22 cellular contexts compared by ENCODE assay signal in the genomic region with DNA sequence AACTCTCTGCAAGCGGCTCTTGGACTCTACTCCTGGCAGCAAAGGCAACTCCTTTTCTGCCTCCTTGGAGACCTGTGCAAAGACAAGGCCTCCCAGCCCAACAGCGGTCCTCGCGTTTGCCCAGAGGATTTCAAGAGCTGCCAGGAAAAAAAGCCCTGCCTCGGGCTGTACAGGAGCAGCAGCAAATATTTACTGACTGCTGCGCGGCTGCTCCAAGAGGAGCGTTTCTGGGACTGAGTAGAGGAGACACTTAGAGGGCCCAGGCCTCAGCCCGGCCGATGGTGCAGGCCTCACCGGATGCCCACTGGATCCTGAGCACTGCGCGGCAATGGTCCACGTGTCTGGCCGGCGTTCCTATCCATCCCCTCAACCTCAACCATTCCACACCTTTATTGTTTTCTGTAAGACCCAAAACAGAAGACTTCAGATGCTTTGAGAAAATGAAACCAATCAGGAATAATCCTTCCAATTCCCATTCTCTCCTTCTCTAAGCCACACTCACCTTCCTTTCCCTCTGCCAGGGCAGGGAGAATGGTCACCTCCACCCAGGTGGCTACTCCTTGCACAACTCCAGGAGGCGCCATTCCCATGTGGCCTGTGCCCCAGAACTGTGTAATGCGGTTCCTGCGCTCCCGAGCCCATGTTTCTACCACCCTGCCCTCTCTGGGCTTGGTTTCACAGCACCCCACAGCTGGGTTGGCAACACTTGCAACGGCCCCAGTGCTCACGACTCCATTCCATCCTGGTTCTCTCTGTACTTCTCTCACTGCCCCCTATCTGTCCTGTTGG.
DNase-seq lines count a peak whose midpoint lies in the region; ATAC-seq and TF ChIP-seq lines count a peak whose summit lies in the region.
"Had no signal": no experiment of that assay in that cellular context is flagged by ENCODE, and none has a peak within 500 bp of the region (broad histone marks: within the 10 kb centered on the region; RNA-seq: fewer than 3 reads in every experiment).

No MANE protein-coding gene starts in this region.

- H3K4me3 ChIP-seq in testis, result no peak overlapping the region
- H3K4me3 ChIP-seq in gastroesophageal sphincter, result no peak overlapping the region
- H3K4me3 ChIP-seq: adrenal gland, BLaER1, colonic mucosa, esophagus squamous epithelium, gastrocnemius medialis, neural progenitor cell, SK-N-MC had no signal

- peak; percentile 0 for DNase-seq in SHP77 treated with DMSO at 0.1 percent for 48 hours (lab: John Stamatoyannopoulos, UW)
- no peak for DNase-seq in SHP77 (lab: John Stamatoyannopoulos, UW)
- peak; percentile 51 for DNase-seq in left ventricle myocardium superior
- peak; percentile 28 for DNase-seq in testis
- DNase-seq in NCI-H2171 (lab: John Stamatoyannopoulos, UW), result no peak
- DNase-seq: activated CD4-positive, alpha-beta T cell treated with anti-CD3 and anti-CD28 coated beads, Interleukin-2, amount 10 ng/mL, durations not matched to agents 24 days and 14 days; activated naive CD4-positive, alpha-beta T cell; activated T-cell treated with anti-CD3 and anti-CD28 coated beads, Interleukin-2, amount 50 U/mL, for 4 hours; adrenal gland; colonic mucosa; effector memory CD8-positive, alpha-beta T cell; esophagus squamous epithelium; gastrocnemius medialis; islet precursor cell; NCI-H1048; NCI-H510A treated with DMSO at 0.1 percent for 48 hours had no signal

- WGBS in testis, 2 donors, result 76 to 78% methylated on average over 17 to 22 of the region's 22 CpGs
- WGBS in gastroesophageal sphincter (ENCODE audit: low coverage in 1 of 2), 2 donors, result 87 to 97% methylated on average over 5 to 16 of the region's 22 CpGs

- H3K9me3 ChIP-seq in testis (no peaks in the 10 kb centered on the region), gastroesophageal sphincter (no peaks in the 10 kb centered on the region)
- H3K9me3 ChIP-seq: adrenal gland, BLaER1, colonic mucosa, esophagus squamous epithelium, gastrocnemius medialis had no signal

- no peak for TF ChIP-seq EP300 in gastroesophageal sphincter (IDR thresholded peaks at IDR 0.05)

- H3K4me1 ChIP-seq in testis, result peaks cover 20% of the 10 kb centered on the region
- H3K4me1 ChIP-seq in gastroesophageal sphincter, result peaks cover 0 to 58% (median 21%) of the 10 kb centered on the region in 3 donors
- H3K4me1 ChIP-seq: adrenal gland, colonic mucosa had no signal

- H3K27me3 ChIP-seq in testis (no peaks in the 10 kb centered on the region), gastroesophageal sphincter (no peaks in the 10 kb centered on the region)
- H3K27me3 ChIP-seq: adrenal gland, BLaER1, colonic mucosa, gastrocnemius medialis, neural progenitor cell had no signal

- TF ChIP-seq CTCF in LNCAP (IDR thresholded peaks at IDR 0.05) (peak; percentile 42; the same call in 1 of the 2 replicates), testis (IDR thresholded peaks at IDR 0.05) (no peak), gastroesophageal sphincter (IDR thresholded peaks at IDR 0.05) (no peak)

- H3K27ac ChIP-seq in testis, result no peak overlapping the region
- H3K27ac ChIP-seq in gastroesophageal sphincter, result peak overlapping the region in 2 of 4 donors; percentile 14 to 24
- H3K27ac ChIP-seq: adrenal gland, BLaER1, colonic mucosa, esophagus squamous epithelium, gastrocnemius medialis, neural progenitor cell, SK-N-MC had no signal

- intact Hi-C loops in left ventricle myocardium superior (cut with micrococcal nuclease) (no loop called here), testis (cut with DNase I; ENCODE audit: low total_unique reads) (no loop called here)

- no peaks in the 10 kb centered on the region for H3K36me3 ChIP-seq in testis (ENCODE audit: low read depth, missing control alignments)
- peaks cover 0 to 11% of the 10 kb centered on the region in 2 donors for H3K36me3 ChIP-seq in gastroesophageal sphincter
- H3K36me3 ChIP-seq: adrenal gland, BLaER1, colonic mucosa, esophagus squamous epithelium, gastrocnemius medialis, neural progenitor cell had no signal

- ATAC-seq in left ventricle myocardium superior, result peak; percentile 51
- ATAC-seq in gastroesophageal sphincter, result no peak
- ATAC-seq in GM21717 (IDR thresholded peaks at IDR 0.05; ENCODE audit: unreplicated experiment), result no peak
- ATAC-seq: activated T-cell treated with anti-CD3 and anti-CD28 coated beads, Interleukin-2, amount 50 U/mL, for 4 hours; effector memory CD8-positive, alpha-beta T cell; gastrocnemius medialis had no signal

- TF ChIP-seq POLR2A in testis (IDR thresholded peaks at IDR 0.05) (no peak), gastroesophageal sphincter (IDR thresholded peaks at IDR 0.05) (no peak)

Comparison
In these comparisons a context has a peak if more than half of its experiments do, and no peak if none do; other contexts are left out.
1. DNase-seq: peak in SHP77 treated with DMSO at 0.1 percent for 48 hours (single experiment), left ventricle myocardium superior (single experiment) and testis (single experiment); none in SHP77 (0 of 2) and NCI-H2171 (single experiment).